13 cellular contexts compared by ENCODE assay signal in genomic region chr6:124823240-124824105, GRCh38.
"Had no signal": no experiment of that assay in that cellular context is flagged by ENCODE, and none has a peak within 500 bp of the region (broad histone marks: within the 10 kb centered on the region; RNA-seq: fewer than 3 reads in every experiment).

No MANE protein-coding gene starts in this region.

- H3K36me3 ChIP-seq: brain microvascular endothelial cell, prostate gland, suprapubic skin had no signal

- H3K4me1 ChIP-seq: prostate gland, suprapubic skin had no signal

- ATAC-seq: activated T-cell treated with anti-CD3 and anti-CD28 coated beads, Interleukin-2, amount 50 U/mL, for 4 hours; naive thymus-derived CD4-positive, alpha-beta T cell had no signal

- DNase-seq: activated CD4-positive, alpha-beta memory T cell treated with anti-CD3 and anti-CD28 coated beads for 36 hours; activated gamma-delta T cell; activated T-cell treated with anti-CD3 and anti-CD28 coated beads, Interleukin-2, amount 50 U/mL, for 4 hours; amygdala; brain microvascular endothelial cell; glutamatergic neuron; naive thymus-derived CD4-positive, alpha-beta T cell; occipital lobe; stimulated activated CD4-positive, alpha-beta T cell treated with anti-CD3 and anti-CD28 coated beads, Interleukin-2, amount 100 ng/mL, for 48 hours; stimulated activated naive CD4-positive, alpha-beta T cell treated with Interleukin-2 at 50 U/mL for 16 hours had no signal

- H3K27me3 ChIP-seq: brain microvascular endothelial cell, suprapubic skin had no signal

- H3K9me3 ChIP-seq: prostate gland, suprapubic skin had no signal

- H3K27ac ChIP-seq: brain microvascular endothelial cell, prostate gland, suprapubic skin had no signal

- H3K4me3 ChIP-seq: lung, prostate gland, suprapubic skin had no signal
